1 cellular context compared by ENCODE assay signal in the genomic region with DNA sequence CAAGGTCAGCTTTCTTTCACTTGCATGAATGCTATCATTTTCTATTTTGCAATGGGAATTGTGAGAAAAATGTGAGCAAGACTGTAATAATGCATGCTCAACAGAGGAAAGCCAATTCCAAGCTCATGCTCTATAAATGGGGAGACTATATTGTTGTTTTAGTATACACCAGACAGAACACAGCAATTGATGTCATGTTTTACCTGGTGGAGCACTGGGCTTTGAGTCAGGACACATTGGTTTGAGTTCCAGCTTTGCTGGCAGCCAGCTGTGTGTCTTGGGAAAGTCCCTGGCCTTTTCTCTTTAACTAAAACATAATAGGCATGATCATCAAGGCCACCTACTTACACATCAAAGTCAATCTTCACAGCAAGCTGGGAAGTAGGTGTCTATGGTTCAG.
A peak's percentile ranks its signal among the peaks of the same experiment; 100 is the strongest.
TF ChIP-seq lines count a peak whose summit lies in the region.

No MANE protein-coding gene starts in this region.

TF ChIP-seq in HepG2, 621 proteins besides CTCF, POLR2A, EP300 and RAD21 (continued from another document):
- TF ChIP-seq, protein P1, sequence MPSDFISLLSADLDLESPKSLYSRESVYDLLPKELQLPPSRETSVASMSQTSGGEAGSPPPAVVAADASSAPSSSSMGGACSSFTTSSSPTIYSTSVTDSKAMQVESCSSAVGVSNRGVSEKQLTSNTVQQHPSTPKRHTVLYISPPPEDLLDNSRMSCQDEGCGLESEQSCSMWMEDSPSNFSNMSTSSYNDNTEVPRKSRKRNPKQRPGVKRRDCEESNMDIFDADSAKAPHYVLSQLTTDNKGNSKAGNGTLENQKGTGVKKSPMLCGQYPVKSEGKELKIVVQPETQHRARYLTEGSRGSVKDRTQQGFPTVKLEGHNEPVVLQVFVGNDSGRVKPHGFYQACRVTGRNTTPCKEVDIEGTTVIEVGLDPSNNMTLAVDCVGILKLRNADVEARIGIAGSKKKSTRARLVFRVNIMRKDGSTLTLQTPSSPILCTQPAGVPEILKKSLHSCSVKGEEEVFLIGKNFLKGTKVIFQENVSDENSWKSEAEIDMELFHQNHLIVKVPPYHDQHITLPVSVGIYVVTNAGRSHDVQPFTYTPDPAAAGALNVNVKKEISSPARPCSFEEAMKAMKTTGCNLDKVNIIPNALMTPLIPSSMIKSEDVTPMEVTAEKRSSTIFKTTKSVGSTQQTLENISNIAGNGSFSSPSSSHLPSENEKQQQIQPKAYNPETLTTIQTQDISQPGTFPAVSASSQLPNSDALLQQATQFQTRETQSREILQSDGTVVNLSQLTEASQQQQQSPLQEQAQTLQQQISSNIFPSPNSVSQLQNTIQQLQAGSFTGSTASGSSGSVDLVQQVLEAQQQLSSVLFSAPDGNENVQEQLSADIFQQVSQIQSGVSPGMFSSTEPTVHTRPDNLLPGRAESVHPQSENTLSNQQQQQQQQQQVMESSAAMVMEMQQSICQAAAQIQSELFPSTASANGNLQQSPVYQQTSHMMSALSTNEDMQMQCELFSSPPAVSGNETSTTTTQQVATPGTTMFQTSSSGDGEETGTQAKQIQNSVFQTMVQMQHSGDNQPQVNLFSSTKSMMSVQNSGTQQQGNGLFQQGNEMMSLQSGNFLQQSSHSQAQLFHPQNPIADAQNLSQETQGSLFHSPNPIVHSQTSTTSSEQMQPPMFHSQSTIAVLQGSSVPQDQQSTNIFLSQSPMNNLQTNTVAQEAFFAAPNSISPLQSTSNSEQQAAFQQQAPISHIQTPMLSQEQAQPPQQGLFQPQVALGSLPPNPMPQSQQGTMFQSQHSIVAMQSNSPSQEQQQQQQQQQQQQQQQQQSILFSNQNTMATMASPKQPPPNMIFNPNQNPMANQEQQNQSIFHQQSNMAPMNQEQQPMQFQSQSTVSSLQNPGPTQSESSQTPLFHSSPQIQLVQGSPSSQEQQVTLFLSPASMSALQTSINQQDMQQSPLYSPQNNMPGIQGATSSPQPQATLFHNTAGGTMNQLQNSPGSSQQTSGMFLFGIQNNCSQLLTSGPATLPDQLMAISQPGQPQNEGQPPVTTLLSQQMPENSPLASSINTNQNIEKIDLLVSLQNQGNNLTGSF (CRISPR knock-in tag; IDR thresholded peaks at IDR 0.05): no peak
- TF ChIP-seq HNRNPUL1 (IDR thresholded peaks at IDR 0.05; ENCODE audit: low read depth, low read length) (no peak), ATM (IDR thresholded peaks at IDR 0.05; ENCODE audit: borderline replicate concordance) (no peak), CC2D1A (CRISPR knock-in tag; IDR thresholded peaks at IDR 0.05) (no peak), ZBTB3 (CRISPR knock-in tag; IDR thresholded peaks at IDR 0.05; ENCODE audit: borderline replicate concordance, low read depth) (no peak), SNAPC2 (CRISPR knock-in tag; IDR thresholded peaks at IDR 0.05) (no peak), RBM39 (IDR thresholded peaks at IDR 0.05; ENCODE audit: low read depth, low read length, poor library complexity, severe bottlenecking) (no peak), ZNF780A (CRISPR knock-in tag; IDR thresholded peaks at IDR 0.05) (no peak), SOX13 (IDR thresholded peaks at IDR 0.05) (no peak), SOX13 (CRISPR knock-in tag; conservative IDR thresholded peaks at IDR 0.05 in 1 of 2, IDR thresholded peaks at IDR 0.05 in 1 of 2) (peak in 1 of 2 experiments; percentile 10; a peak in 1 of 4 replicates), ZNF441 (CRISPR knock-in tag; IDR thresholded peaks at IDR 0.05; ENCODE audit: borderline replicate concordance) (no peak), FOXP1 (IDR thresholded peaks at IDR 0.05) (no peak), FOXP1 (CRISPR knock-in tag; IDR thresholded peaks at IDR 0.05) (no peak), ZNF501 (CRISPR knock-in tag; IDR thresholded peaks at IDR 0.05) (0 out of 2 replicates have a peak, but pooled peaks have one; percentile 1), STAG1 (CRISPR knock-in tag; IDR thresholded peaks at IDR 0.05) (no peak), ZMYM3 (CRISPR knock-in tag; IDR thresholded peaks at IDR 0.05) (no peak), SALL1 (CRISPR knock-in tag; IDR thresholded peaks at IDR 0.05) (no peak), ZNF468 (CRISPR knock-in tag; IDR thresholded peaks at IDR 0.05) (no peak), HHEX (CRISPR knock-in tag; IDR thresholded peaks at IDR 0.05) (no peak), ZMYM4 (CRISPR knock-in tag; IDR thresholded peaks at IDR 0.05) (no peak), SAFB2 (CRISPR knock-in tag; IDR thresholded peaks at IDR 0.05; ENCODE audit: borderline replicate concordance, low read depth) (no peak), ZNF570 (CRISPR knock-in tag; IDR thresholded peaks at IDR 0.05; ENCODE audit: borderline replicate concordance) (0 out of 2 replicates have a peak, but pooled peaks have one; percentile 65), NR2F1 (CRISPR knock-in tag; IDR thresholded peaks at IDR 0.05) (no peak), ZKSCAN8 (CRISPR knock-in tag; IDR thresholded peaks at IDR 0.05; ENCODE audit: borderline replicate concordance) (no peak)
- TF ChIP-seq, protein P2, sequence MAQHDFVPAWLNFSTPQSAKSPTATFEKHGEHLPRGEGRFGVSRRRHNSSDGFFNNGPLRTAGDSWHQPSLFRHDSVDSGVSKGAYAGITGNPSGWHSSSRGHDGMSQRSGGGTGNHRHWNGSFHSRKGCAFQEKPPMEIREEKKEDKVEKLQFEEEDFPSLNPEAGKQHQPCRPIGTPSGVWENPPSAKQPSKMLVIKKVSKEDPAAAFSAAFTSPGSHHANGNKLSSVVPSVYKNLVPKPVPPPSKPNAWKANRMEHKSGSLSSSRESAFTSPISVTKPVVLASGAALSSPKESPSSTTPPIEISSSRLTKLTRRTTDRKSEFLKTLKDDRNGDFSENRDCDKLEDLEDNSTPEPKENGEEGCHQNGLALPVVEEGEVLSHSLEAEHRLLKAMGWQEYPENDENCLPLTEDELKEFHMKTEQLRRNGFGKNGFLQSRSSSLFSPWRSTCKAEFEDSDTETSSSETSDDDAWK (CRISPR knock-in tag; IDR thresholded peaks at IDR 0.05): no peak
- TF ChIP-seq, protein P3, sequence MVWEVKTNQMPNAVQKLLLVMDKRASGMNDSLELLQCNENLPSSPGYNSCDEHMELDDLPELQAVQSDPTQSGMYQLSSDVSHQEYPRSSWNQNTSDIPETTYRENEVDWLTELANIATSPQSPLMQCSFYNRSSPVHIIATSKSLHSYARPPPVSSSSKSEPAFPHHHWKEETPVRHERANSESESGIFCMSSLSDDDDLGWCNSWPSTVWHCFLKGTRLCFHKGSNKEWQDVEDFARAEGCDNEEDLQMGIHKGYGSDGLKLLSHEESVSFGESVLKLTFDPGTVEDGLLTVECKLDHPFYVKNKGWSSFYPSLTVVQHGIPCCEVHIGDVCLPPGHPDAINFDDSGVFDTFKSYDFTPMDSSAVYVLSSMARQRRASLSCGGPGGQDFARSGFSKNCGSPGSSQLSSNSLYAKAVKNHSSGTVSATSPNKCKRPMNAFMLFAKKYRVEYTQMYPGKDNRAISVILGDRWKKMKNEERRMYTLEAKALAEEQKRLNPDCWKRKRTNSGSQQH (CRISPR knock-in tag; IDR thresholded peaks at IDR 0.05; ENCODE audit: low read depth): no peak
- TF ChIP-seq, protein P4, sequence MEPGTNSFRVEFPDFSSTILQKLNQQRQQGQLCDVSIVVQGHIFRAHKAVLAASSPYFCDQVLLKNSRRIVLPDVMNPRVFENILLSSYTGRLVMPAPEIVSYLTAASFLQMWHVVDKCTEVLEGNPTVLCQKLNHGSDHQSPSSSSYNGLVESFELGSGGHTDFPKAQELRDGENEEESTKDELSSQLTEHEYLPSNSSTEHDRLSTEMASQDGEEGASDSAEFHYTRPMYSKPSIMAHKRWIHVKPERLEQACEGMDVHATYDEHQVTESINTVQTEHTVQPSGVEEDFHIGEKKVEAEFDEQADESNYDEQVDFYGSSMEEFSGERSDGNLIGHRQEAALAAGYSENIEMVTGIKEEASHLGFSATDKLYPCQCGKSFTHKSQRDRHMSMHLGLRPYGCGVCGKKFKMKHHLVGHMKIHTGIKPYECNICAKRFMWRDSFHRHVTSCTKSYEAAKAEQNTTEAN (CRISPR knock-in tag; conservative IDR thresholded peaks at IDR 0.05): no peak
- TF ChIP-seq, protein P5, sequence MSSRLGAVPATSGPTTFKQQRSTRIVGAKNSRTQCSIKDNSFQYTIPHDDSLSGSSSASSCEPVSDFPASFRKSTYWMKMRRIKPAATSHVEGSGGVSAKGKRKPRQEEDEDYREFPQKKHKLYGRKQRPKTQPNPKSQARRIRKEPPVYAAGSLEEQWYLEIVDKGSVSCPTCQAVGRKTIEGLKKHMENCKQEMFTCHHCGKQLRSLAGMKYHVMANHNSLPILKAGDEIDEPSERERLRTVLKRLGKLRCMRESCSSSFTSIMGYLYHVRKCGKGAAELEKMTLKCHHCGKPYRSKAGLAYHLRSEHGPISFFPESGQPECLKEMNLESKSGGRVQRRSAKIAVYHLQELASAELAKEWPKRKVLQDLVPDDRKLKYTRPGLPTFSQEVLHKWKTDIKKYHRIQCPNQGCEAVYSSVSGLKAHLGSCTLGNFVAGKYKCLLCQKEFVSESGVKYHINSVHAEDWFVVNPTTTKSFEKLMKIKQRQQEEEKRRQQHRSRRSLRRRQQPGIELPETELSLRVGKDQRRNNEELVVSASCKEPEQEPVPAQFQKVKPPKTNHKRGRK (CRISPR knock-in tag; IDR thresholded peaks at IDR 0.05): no peak
- TF ChIP-seq, protein P6, sequence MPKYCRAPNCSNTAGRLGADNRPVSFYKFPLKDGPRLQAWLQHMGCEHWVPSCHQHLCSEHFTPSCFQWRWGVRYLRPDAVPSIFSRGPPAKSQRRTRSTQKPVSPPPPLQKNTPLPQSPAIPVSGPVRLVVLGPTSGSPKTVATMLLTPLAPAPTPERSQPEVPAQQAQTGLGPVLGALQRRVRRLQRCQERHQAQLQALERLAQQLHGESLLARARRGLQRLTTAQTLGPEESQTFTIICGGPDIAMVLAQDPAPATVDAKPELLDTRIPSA (CRISPR knock-in tag; IDR thresholded peaks at IDR 0.05; ENCODE audit: borderline replicate concordance): no peak
- TF ChIP-seq, protein P7, sequence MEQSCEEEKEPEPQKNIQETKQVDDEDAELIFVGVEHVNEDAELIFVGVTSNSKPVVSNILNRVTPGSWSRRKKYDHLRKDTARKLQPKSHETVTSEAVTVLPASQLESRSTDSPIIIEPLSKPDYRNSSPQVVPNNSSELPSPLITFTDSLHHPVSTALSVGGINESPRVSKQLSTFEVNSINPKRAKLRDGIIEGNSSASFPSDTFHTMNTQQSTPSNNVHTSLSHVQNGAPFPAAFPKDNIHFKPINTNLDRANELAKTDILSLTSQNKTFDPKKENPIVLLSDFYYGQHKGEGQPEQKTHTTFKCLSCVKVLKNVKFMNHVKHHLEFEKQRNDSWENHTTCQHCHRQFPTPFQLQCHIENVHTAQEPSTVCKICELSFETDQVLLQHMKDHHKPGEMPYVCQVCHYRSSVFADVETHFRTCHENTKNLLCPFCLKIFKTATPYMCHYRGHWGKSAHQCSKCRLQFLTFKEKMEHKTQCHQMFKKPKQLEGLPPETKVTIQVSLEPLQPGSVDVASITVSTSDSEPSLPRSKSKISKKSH (CRISPR knock-in tag; IDR thresholded peaks at IDR 0.05; ENCODE audit: borderline replicate concordance): no peak
- TF ChIP-seq, protein P8, sequence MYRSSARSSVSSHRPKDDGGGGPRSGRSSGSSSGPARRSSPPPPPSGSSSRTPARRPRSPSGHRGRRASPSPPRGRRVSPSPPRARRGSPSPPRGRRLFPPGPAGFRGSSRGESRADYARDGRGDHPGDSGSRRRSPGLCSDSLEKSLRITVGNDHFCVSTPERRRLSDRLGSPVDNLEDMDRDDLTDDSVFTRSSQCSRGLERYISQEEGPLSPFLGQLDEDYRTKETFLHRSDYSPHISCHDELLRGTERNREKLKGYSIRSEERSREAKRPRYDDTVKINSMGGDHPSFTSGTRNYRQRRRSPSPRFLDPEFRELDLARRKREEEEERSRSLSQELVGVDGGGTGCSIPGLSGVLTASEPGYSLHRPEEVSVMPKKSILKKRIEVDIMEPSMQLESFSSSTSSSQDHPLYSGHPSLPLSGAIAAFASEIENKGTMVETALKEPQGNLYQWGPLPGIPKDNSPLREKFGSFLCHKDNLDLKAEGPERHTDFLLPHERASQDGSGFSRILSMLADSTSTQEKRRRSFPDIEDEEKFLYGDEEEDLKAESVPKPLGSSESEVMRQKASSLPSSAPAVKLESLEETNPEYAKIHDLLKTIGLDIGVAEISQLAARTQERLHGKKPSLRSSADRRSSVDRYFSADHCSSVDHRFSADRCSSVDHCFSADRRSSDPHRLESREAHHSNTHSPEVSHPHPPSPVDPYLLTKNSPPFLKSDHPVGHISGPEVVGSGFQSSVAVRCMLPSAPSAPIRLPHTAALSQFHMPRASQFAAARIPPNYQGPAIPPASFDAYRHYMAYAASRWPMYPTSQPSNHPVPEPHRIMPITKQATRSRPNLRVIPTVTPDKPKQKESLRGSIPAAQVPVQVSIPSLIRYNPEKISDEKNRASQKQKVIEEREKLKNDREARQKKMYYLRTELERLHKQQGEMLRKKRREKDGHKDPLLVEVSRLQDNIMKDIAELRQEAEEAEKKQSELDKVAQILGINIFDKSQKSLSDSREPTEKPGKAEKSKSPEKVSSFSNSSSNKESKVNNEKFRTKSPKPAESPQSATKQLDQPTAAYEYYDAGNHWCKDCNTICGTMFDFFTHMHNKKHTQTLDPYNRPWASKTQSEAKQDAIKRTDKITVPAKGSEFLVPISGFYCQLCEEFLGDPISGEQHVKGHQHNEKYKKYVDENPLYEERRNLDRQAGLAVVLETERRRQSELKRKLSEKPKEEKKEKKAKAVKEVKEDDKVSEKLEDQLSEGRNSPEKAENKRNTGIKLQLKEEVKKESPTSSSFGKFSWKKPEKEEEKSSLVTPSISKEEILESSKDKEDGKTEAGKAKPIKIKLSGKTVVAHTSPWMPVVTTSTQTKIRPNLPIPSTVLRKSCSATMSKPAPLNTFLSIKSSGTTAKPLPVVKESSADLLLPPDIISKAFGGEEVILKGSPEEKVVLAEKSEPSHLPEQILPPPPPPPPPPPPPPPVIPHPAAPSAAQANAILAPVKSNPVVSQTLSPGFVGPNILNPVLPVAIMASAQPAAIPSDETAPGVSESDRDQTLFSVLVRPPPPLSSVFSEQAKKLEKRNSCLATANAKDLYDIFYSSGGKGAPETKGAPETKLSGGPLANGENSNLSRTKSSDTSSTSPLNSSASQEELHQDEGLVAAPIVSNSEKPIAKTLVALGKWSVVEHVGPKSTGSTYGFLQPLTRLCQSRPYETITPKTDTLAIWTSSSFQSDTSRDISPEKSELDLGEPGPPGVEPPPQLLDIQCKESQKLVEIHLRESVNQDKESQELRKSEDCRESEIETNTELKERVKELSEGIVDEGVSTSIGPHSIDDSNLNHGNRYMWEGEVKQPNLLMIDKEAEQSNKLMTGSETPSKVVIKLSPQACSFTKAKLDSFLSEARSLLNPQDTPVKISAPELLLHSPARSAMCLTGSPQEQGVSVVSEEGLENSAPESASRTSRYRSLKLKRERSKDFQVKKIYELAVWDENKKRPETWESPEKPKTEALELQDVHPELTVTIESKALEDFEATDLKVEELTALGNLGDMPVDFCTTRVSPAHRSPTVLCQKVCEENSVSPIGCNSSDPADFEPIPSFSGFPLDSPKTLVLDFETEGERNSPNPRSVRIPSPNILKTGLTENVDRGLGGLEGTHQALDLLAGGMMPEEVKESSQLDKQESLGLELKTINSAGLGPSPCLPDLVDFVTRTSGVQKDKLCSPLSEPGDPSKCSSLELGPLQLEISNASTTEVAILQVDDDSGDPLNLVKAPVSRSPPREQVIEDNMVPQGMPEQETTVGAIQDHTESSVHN (CRISPR knock-in tag; IDR thresholded peaks at IDR 0.05): no peak
- TF ChIP-seq, protein P9, sequence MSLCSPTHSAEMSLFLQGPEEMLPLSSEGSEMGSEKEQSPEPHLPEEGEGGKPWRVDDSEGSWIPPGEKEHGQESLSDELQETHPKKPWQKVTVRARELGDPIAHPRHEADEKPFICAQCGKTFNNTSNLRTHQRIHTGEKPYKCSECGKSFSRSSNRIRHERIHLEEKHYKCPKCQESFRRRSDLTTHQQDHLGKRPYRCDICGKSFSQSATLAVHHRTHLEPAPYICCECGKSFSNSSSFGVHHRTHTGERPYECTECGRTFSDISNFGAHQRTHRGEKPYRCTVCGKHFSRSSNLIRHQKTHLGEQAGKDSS (CRISPR knock-in tag; IDR thresholded peaks at IDR 0.05; ENCODE audit: borderline replicate concordance, low read depth): peak; percentile 98
TF ChIP-seq in HepG2: peak in this region for 5.
